17 cellular contexts compared by ENCODE assay signal in genomic region chrX:46648660-46649059, GRCh38.
DNase-seq lines count a peak whose midpoint lies in the region; ATAC-seq and TF ChIP-seq lines count a peak whose summit lies in the region.
"Had no signal": no experiment of that assay in that cellular context is flagged by ENCODE, and none has a peak within 500 bp of the region (broad histone marks: within the 10 kb centered on the region; RNA-seq: fewer than 3 reads in every experiment).

No MANE protein-coding gene starts in this region.

- DNase-seq in iPS-NIHi7 (ENCODE audit: extremely low spot score) (peak; percentile 20), D341Med (ENCODE audit: low spot score) (no peak), OCI-M1 (lab: John Stamatoyannopoulos, UW) (no peak), SK-N-SH (no peak)
- DNase-seq: activated CD4-positive, alpha-beta T cell treated with anti-CD3 and anti-CD28 coated beads, Interleukin-2, amount 10 ng/mL, durations not matched to agents 7 days and 5 days; activated CD8-positive, alpha-beta memory T cell treated with anti-CD3 and anti-CD28 coated beads, Interleukin-2, amount 10 ng/mL, durations not matched to agents 7 days and 5 days; activated T-cell treated with anti-CD3 and anti-CD28 coated beads, Interleukin-2, amount 50 U/mL, for 48 hours; cerebellar nuclear complex; DMS79 treated with DMSO at 0.1 percent for 48 hours; psoas muscle; stimulated activated naive CD8-positive, alpha-beta T cell treated with anti-CD3 and anti-CD28 coated beads, Interleukin-15, amount 100 ng/mL, for 72 hours; T1000 had no signal

- H3K4me3 ChIP-seq in BLaER1 treated with 17β-estradiol and CSF1 and Interleukin-3, amounts not matched to agents 10 nM and 100 nM = no peak overlapping the region; a peak in 1 of 20 replicates
- no peak overlapping the region for H3K4me3 ChIP-seq in OCI-LY1 (ENCODE audit: low read depth, low read length, poor library complexity, severe bottlenecking)
- peak overlapping the region; percentile 16 for H3K4me3 ChIP-seq in parathyroid adenoma (ENCODE audit: low read depth, low read length)
- no peak overlapping the region for H3K4me3 ChIP-seq in SK-N-SH (ENCODE audit: low read depth in 2 of 2, low read length in 1 of 2)
- H3K4me3 ChIP-seq: psoas muscle had no signal

- ATAC-seq in GM18870 (IDR thresholded peaks at IDR 0.05; ENCODE audit: unreplicated experiment) = no peak
- ATAC-seq: activated CD8-positive, alpha-beta memory T cell treated with anti-CD3 and anti-CD28 coated beads, Interleukin-2, amount 10 ng/mL, durations not matched to agents 7 days and 5 days; stimulated activated naive CD8-positive, alpha-beta T cell treated with anti-CD3 and anti-CD28 coated beads, Interleukin-15, amount 100 ng/mL, for 72 hours had no signal

- H3K27me3 ChIP-seq in BLaER1 treated with 17β-estradiol and CSF1 and Interleukin-3, amounts not matched to agents 10 nM and 100 nM = no peaks in the 10 kb centered on the region
- H3K27me3 ChIP-seq in OCI-LY1 (ENCODE audit: insufficient read depth, low read length) = no peaks in the 10 kb centered on the region
- no peaks in the 10 kb centered on the region for H3K27me3 ChIP-seq in parathyroid adenoma (ENCODE audit: control insufficient read depth, insufficient read depth, low read length)
- H3K27me3 ChIP-seq in SK-N-SH (ENCODE audit: insufficient read depth) = peaks cover 9% of the 10 kb centered on the region; the same call in 1 of the 2 replicates

- H2AFZ ChIP-seq in OCI-LY1 (ENCODE audit: low read length) = no peak overlapping the region
- no peak overlapping the region for H2AFZ ChIP-seq in parathyroid adenoma
- no peak overlapping the region for H2AFZ ChIP-seq in SK-N-SH (ENCODE audit: low read depth)

- POLR2A ChIA-PET in SK-N-SH (lab: Yijun Ruan, JAX) = no interaction called here

- H3K9me3 ChIP-seq in BLaER1 treated with 17β-estradiol and CSF1 and Interleukin-3, amounts not matched to agents 10 nM and 100 nM (replicated peaks in 1 of 11) = no peaks in the 10 kb centered on the region; a peak in 2 of 22 replicates
- no peaks in the 10 kb centered on the region for H3K9me3 ChIP-seq in OCI-LY1 (ENCODE audit: low read length)
- H3K9me3 ChIP-seq in parathyroid adenoma (ENCODE audit: control insufficient read depth, low read length) = no peaks in the 10 kb centered on the region
- H3K9me3 ChIP-seq in SK-N-SH = no peaks in the 10 kb centered on the region
- H3K9me3 ChIP-seq: psoas muscle had no signal

- peaks cover 0 to 12% (median 0%) of the 10 kb centered on the region in 11 experiments; a peak in 5 of 22 replicates for H3K36me3 ChIP-seq in BLaER1 treated with 17β-estradiol and CSF1 and Interleukin-3, amounts not matched to agents 10 nM and 100 nM
- H3K36me3 ChIP-seq in OCI-LY1 (ENCODE audit: insufficient read depth, low read length) (peaks cover 22% of the 10 kb centered on the region), parathyroid adenoma (ENCODE audit: control insufficient read depth, insufficient read depth, low read length) (no peaks in the 10 kb centered on the region), SK-N-SH (replicated peaks in 1 of 2; ENCODE audit: control insufficient read depth in 1 of 2, insufficient read depth in 2 of 2, low read length in 1 of 2) (no peaks in the 10 kb centered on the region)

- TF ChIP-seq CTCF in OCI-LY1 (IDR thresholded peaks at IDR 0.05; ENCODE audit: low read length) (no peak), parathyroid adenoma (IDR thresholded peaks at IDR 0.05) (no peak), SK-N-SH (IDR thresholded peaks at IDR 0.05) (no peak)

- no peaks in the 10 kb centered on the region for H4K20me1 ChIP-seq in BLaER1 treated with 17β-estradiol and CSF1 and Interleukin-3, amounts not matched to agents 10 nM and 100 nM
- H4K20me1 ChIP-seq in OCI-LY1 (ENCODE audit: insufficient read depth, low read length) (no peaks in the 10 kb centered on the region), SK-N-SH (ENCODE audit: insufficient read depth) (no peaks in the 10 kb centered on the region)

- H3K4me1 ChIP-seq in BLaER1 treated with 17β-estradiol and CSF1 and Interleukin-3, amounts not matched to agents 10 nM and 100 nM = peaks cover 44 to 84% (median 77%) of the 10 kb centered on the region in 10 experiments
- peaks cover 45% of the 10 kb centered on the region for H3K4me1 ChIP-seq in OCI-LY1 (ENCODE audit: insufficient read depth, low read length, severe bottlenecking)
- H3K4me1 ChIP-seq in parathyroid adenoma = peaks cover 34% of the 10 kb centered on the region
- peaks cover 0 to 4% of the 10 kb centered on the region in 2 experiments; a peak in 1 of 4 replicates for H3K4me1 ChIP-seq in SK-N-SH (ENCODE audit: control insufficient read depth in 1 of 2, insufficient read depth in 2 of 2, low read depth in 1 of 2, low read length in 1 of 2)
- H3K4me1 ChIP-seq: psoas muscle had no signal

- H3K9me2 ChIP-seq in OCI-LY1 (ENCODE audit: low read depth, low read length) = no peaks in the 10 kb centered on the region
- H3K9me2 ChIP-seq in SK-N-SH = no peaks in the 10 kb centered on the region

- H3K4me2 ChIP-seq in BLaER1 treated with 17β-estradiol and CSF1 and Interleukin-3, amounts not matched to agents 10 nM and 100 nM = peak overlapping the region in 10 of 11 experiments; percentile 70 to 86 (median 83); a peak in 20 of 22 replicates
- H3K4me2 ChIP-seq in OCI-LY1 (ENCODE audit: low read length) = no peak overlapping the region
- H3K4me2 ChIP-seq in parathyroid adenoma (ENCODE audit: low read length) = peak overlapping the region; percentile 55
- H3K4me2 ChIP-seq in SK-N-SH = no peak overlapping the region

- WGBS in SK-N-SH (ENCODE audit: low lambda C conversion rate) = 49% methylated on average over 6 of the region's 6 CpGs

- no peak for TF ChIP-seq RAD21 in SK-N-SH (IDR thresholded peaks at IDR 0.05; ENCODE audit: low read length)

- no peak for TF ChIP-seq EP300 in SK-N-SH (IDR thresholded peaks at IDR 0.05; ENCODE audit: borderline replicate concordance in 1 of 2, low read depth in 1 of 2, low read length in 1 of 2)

- CTCF ChIA-PET in SK-N-SH (lab: Yijun Ruan, JAX) = interaction anchor here (0.7 to 3.0 kb wide), 8 partner anchors 11 to 93 kb away, joined by 3 to 13 read pairs (median 4); no protein-coding TSS in a partner anchor

- H3F3A ChIP-seq in OCI-LY1 (ENCODE audit: insufficient read depth, low read length) = no peaks in the 10 kb centered on the region
- H3F3A ChIP-seq in SK-N-SH (replicated peaks; ENCODE audit: insufficient read depth) = no peaks in the 10 kb centered on the region

- peak overlapping the region in 3 of 11 experiments; percentile 28 to 66 (median 63); a peak in 1 of 22 replicates for H3K9ac ChIP-seq in BLaER1 treated with 17β-estradiol and CSF1 and Interleukin-3, amounts not matched to agents 10 nM and 100 nM
- no peak overlapping the region for H3K9ac ChIP-seq in OCI-LY1 (ENCODE audit: low read length)
- no peak overlapping the region for H3K9ac ChIP-seq in parathyroid adenoma
- no peak overlapping the region for H3K9ac ChIP-seq in SK-N-SH

- no peaks in the 10 kb centered on the region for H3K79me2 ChIP-seq in OCI-LY1 (ENCODE audit: insufficient read depth, low read length)
- no peaks in the 10 kb centered on the region for H3K79me2 ChIP-seq in parathyroid adenoma
- no peaks in the 10 kb centered on the region for H3K79me2 ChIP-seq in SK-N-SH (ENCODE audit: insufficient read depth)

- peak overlapping the region in 7 of 11 experiments; percentile 21 to 81 (median 64); a peak in 11 of 22 replicates for H3K27ac ChIP-seq in BLaER1 treated with 17β-estradiol and CSF1 and Interleukin-3, amounts not matched to agents 10 nM and 100 nM
- H3K27ac ChIP-seq in OCI-LY1 (ENCODE audit: low read depth, low read length, poor library complexity, severe bottlenecking) (peak overlapping the region; percentile 90), parathyroid adenoma (peak overlapping the region; percentile 91), SK-N-SH (ENCODE audit: low read depth in 2 of 2, low read length in 1 of 2) (no peak overlapping the region)
- H3K27ac ChIP-seq: C4-2B, psoas muscle had no signal

TF ChIP-seq in SK-N-SH, 30 proteins besides CTCF, POLR2A, EP300 and RAD21:
- TF ChIP-seq YY1 (IDR thresholded peaks at IDR 0.05; ENCODE audit: low read depth) = no peak

Comparison
In these comparisons a context has a peak if more than half of its experiments do, and no peak if none do; other contexts are left out.
1. H3K27ac ChIP-seq: peak in BLaER1 treated with 17β-estradiol and CSF1 and Interleukin-3, amounts not matched to agents 10 nM and 100 nM (7 of 11), OCI-LY1 (single experiment) and parathyroid adenoma (single experiment); none in SK-N-SH (0 of 2).
2. H3K4me2 ChIP-seq: peak in BLaER1 treated with 17β-estradiol and CSF1 and Interleukin-3, amounts not matched to agents 10 nM and 100 nM (10 of 11) and parathyroid adenoma (single experiment); none in OCI-LY1 (single experiment) and SK-N-SH (single experiment).